ENCODE assay signal across 27 cellular contexts in the genomic region with DNA sequence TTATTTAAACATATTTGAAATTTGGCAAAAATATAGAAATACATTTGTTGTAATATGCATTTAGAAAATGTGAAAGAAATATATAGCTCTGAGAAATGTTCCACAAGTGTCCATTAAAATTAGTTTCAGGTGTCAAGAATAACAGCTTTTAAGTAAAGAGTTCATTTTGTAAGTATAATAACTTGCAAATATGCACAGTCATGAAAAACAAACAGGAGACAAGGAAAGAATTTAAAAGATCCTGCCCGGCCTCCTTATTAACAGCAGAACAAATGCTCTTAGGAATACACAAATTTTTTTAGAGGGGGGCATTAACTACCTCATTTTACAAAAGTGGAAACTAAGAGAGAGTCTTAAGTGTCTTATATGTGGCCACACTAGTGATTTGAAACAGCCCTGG.
"Had no signal": no experiment of that assay in that cellular context is flagged by ENCODE, and none has a peak within 500 bp of the region (broad histone marks: within the 10 kb centered on the region; RNA-seq: fewer than 3 reads in every experiment).

No MANE protein-coding gene starts in this region.

- H3K4me3 ChIP-seq: stomach, suprapubic skin, testis, thoracic aorta, thyroid gland, tibial artery, tibial nerve, transverse colon, upper lobe of left lung, upper lobe of right lung, uterus, vagina had no signal

- H3K27me3 ChIP-seq: stomach, suprapubic skin, testis, thyroid gland, tibial artery, transverse colon, upper lobe of left lung, upper lobe of right lung, uterus, vagina had no signal

- DNase-seq: stimulated activated CD4-positive, alpha-beta T cell treated with anti-CD3 and anti-CD28 coated beads, Interleukin-2, amount 100 ng/mL, for 48 hours; stimulated activated CD4-positive, alpha-beta T cell treated with anti-CD3 and anti-CD28 coated beads, Interleukin-4, amount 100 ng/mL, for 1 hour; stimulated activated CD4-positive, alpha-beta T cell treated with anti-CD3 and anti-CD28 coated beads, Interleukin-4, amount 100 ng/mL, for 24 hours; stimulated activated CD4-positive, alpha-beta T cell treated with anti-CD3 and anti-CD28 coated beads, Interleukin-4, amount 100 ng/mL, for 4 hours; stimulated activated CD8-positive, alpha-beta memory T cell treated with anti-CD3 and anti-CD28 coated beads, Interleukin-4, amount 100 ng/mL, for 48 hours; stimulated activated naive B cell treated with anti-CD40 and anti-IgM and Interleukin-4, amounts not matched to agents 10 μg/mL and 1 μg/mL and 100 μg/mL, for 72 hours; stimulated activated naive CD4-positive, alpha-beta T cell; stimulated activated naive CD4-positive, alpha-beta T cell treated with Interleukin-2 at 50 U/mL for 16 hours; stimulated activated naive CD8-positive, alpha-beta T cell treated with anti-CD3 and anti-CD28 coated beads, Interleukin-15, amount 100 ng/mL, for 72 hours; stimulated activated naive CD8-positive, alpha-beta T cell treated with anti-CD3 and anti-CD28 coated beads, Interleukin-15, Interleukin-2, amounts not matched to agents 100 U/mL and 50 U/mL, for 24 hours; stomach; substantia nigra; testis; thyroid gland; tibial artery; transverse colon; trophoblast cell; upper lobe of right lung; uterus had no signal

- ATAC-seq: stimulated activated effector memory CD8-positive, alpha-beta T cell treated with anti-CD3 and anti-CD28 coated beads, Interleukin-12 subunit alpha, Interleukin-12 subunit beta, amount 100 ng/mL, for 72 hours; stimulated activated memory B cell treated with anti-CD40 and anti-IgM and Interleukin-4, amounts not matched to agents 10 μg/mL and 1 μg/mL and 100 μg/mL, for 72 hours; stimulated activated naive B cell treated with anti-CD40 and anti-IgM and Interleukin-4, amounts not matched to agents 10 μg/mL and 1 μg/mL and 100 μg/mL, for 72 hours; stimulated activated naive CD8-positive, alpha-beta T cell treated with anti-CD3 and anti-CD28 coated beads, Interleukin-15, amount 100 ng/mL, for 72 hours; stimulated activated naive CD8-positive, alpha-beta T cell treated with anti-CD3 and anti-CD28 coated beads, Interleukin-15, Interleukin-2, amounts not matched to agents 100 U/mL and 50 U/mL, for 24 hours; upper lobe of right lung had no signal

- H3K9me3 ChIP-seq: stomach, suprapubic skin, testis, thoracic aorta, thyroid gland, tibial artery, tibial nerve, transverse colon, upper lobe of left lung, upper lobe of right lung, uterus, vagina had no signal

- H3K27ac ChIP-seq: stomach, suprapubic skin, testis, thoracic aorta, thyroid gland, tibial artery, tibial nerve, transverse colon, upper lobe of left lung, upper lobe of right lung, uterus, vagina had no signal

- H3K4me1 ChIP-seq: stomach, suprapubic skin, testis, thyroid gland, tibial nerve, transverse colon, upper lobe of left lung, upper lobe of right lung, uterus, vagina had no signal

- FAIRE-seq: urothelium cell line had no signal

- H3K36me3 ChIP-seq: stomach, suprapubic skin, thoracic aorta, thyroid gland, tibial artery, tibial nerve, transverse colon, upper lobe of left lung, upper lobe of right lung, uterus, vagina had no signal
